ENCODE assay signal across 8 cellular contexts in genomic region chr11:33970984-33971466, GRCh38.
A peak's percentile ranks its signal among the peaks of the same experiment; 100 is the strongest.
DNase-seq lines count a peak whose midpoint lies in the region; ATAC-seq, FAIRE-seq and TF ChIP-seq lines count a peak whose summit lies in the region.

No MANE protein-coding gene starts in this region.

- no peaks in the 10 kb centered on the region for H3K36me3 ChIP-seq in aorta (ENCODE audit: control insufficient read depth in 1 of 2, insufficient read depth in 2 of 2, low read length in 1 of 2)

- 19 to 24% methylated on average over 8 of the region's 8 CpGs for WGBS in aorta, 2 donors

- H3K4me1 Mint-ChIP-seq in endothelial cell (ENCODE audit: unreplicated experiment) = peaks cover 10% of the 10 kb centered on the region

- H3K9me3 Mint-ChIP-seq in endothelial cell (ENCODE audit: unreplicated experiment) = no peaks in the 10 kb centered on the region

- peak; percentile 10 for DNase-seq in AG09309 (ENCODE audit: low read depth)
- peak; percentile 74 to 81 for DNase-seq in Kasumi-1 (lab: John Stamatoyannopoulos, UW)
- peak; percentile 10 for DNase-seq in RCC 7860 (ENCODE audit: low spot score)
- DNase-seq in endothelial cell (ENCODE audit: low spot score) = peak; percentile 54
- peak; percentile 79 for DNase-seq in medulla oblongata (ENCODE audit: extremely low spot score)
- DNase-seq in aorta = peak in 1 of 2 donors; percentile 65

- TF ChIP-seq CTCF in AG09309 (IDR thresholded peaks at IDR 0.05; ENCODE audit: control insufficient read depth, insufficient read depth, low read depth, low read length, missing control alignments) (peak; percentile 77), GM12873 (IDR thresholded peaks at IDR 0.05; ENCODE audit: insufficient read depth, low read depth, low read length, missing control alignments) (peak; percentile 77), endothelial cell (IDR thresholded peaks at IDR 0.05; ENCODE audit: unreplicated experiment) (peak; percentile 47)

- intact Hi-C loops in aorta (cut with DNase I) = loop anchor here in 1 of 2 donors (1.0 kb wide), 1 partner anchor 113 kb away; no protein-coding TSS in a partner anchor

- H3K27ac Mint-ChIP-seq in endothelial cell (ENCODE audit: unreplicated experiment) = no peak overlapping the region

- H3K4me3 ChIP-seq in AG09309 (ENCODE audit: control insufficient read depth, low read depth, low read length) = no peak overlapping the region
- no peak overlapping the region for H3K4me3 ChIP-seq in aorta (ENCODE audit: low read length in 2 of 2)

- no peak for FAIRE-seq in RCC 7860 (lab: Jason Lieb, UNC)

- H3K27me3 ChIP-seq in aorta (ENCODE audit: control insufficient read depth in 1 of 2, insufficient read depth in 2 of 2, low read length in 1 of 2) = no peaks in the 10 kb centered on the region

- peak; percentile 89 for ATAC-seq in aorta (ENCODE audit: low FRiP score)
- no peak for ATAC-seq in HG02763 (IDR thresholded peaks at IDR 0.05; ENCODE audit: unreplicated experiment)

- no peak overlapping the region for H3K4me3 Mint-ChIP-seq in endothelial cell (ENCODE audit: unreplicated experiment)

- H3K27ac ChIP-seq in aorta (ENCODE audit: low read depth in 1 of 2, low read length in 2 of 2) = no peak overlapping the region

- no peaks in the 10 kb centered on the region for H3K4me1 ChIP-seq in aorta (ENCODE audit: control insufficient read depth in 1 of 2, insufficient read depth in 2 of 2, low read length in 2 of 2)

- H3K27me3 Mint-ChIP-seq in endothelial cell (ENCODE audit: unreplicated experiment) = no peaks in the 10 kb centered on the region

- H3K36me3 Mint-ChIP-seq in endothelial cell (ENCODE audit: low read depth, unreplicated experiment) = no peaks in the 10 kb centered on the region

- H3K9me3 ChIP-seq in aorta (ENCODE audit: control insufficient read depth, low read length) = no peaks in the 10 kb centered on the region
